Comparison of ENCODE assay signal across 8 cellular contexts in genomic region chr6:10957414-10957886, GRCh38.
"Had no signal": no experiment of that assay in that cellular context is flagged by ENCODE, and none has a peak within 500 bp of the region (broad histone marks: within the 10 kb centered on the region; RNA-seq: fewer than 3 reads in every experiment).

No MANE protein-coding gene starts in this region.

- DNase-seq: GDM1, GF-D8 had no signal

- FAIRE-seq: G401.6, GM12878, GM12891, GM12892, GM18507, GM19239 had no signal

- ATAC-seq: GM12878 had no signal

- H3K4me3 ChIP-seq: GM12878 had no signal
